Comparison of ENCODE assay signal across 20 cellular contexts in genomic region chr4:12120968-12121367, GRCh38.
DNase-seq lines count a peak whose midpoint lies in the region; TF ChIP-seq lines count a peak whose summit lies in the region.
"Had no signal": no experiment of that assay in that cellular context is flagged by ENCODE, and none has a peak within 500 bp of the region (broad histone marks: within the 10 kb centered on the region; RNA-seq: fewer than 3 reads in every experiment).

No MANE protein-coding gene starts in this region.

- no peaks in the 10 kb centered on the region for H3K36me3 Mint-ChIP-seq in activated CD4-positive, alpha-beta T cell treated with anti-CD3 and anti-CD28 coated beads, Interleukin-2, amount 10 ng/mL, durations not matched to agents 7 days and 5 days (ENCODE audit: low read depth)
- H3K36me3 Mint-ChIP-seq: CD4-positive, CD25-positive, alpha-beta regulatory T cell; IgD-negative memory B cell had no signal

- H3K4me3 ChIP-seq in neutrophil (ENCODE audit: low read depth in 1 of 2, low read length in 1 of 2) (no peak overlapping the region), colonic mucosa (no peak overlapping the region)
- H3K4me3 ChIP-seq: BLaER1 had no signal

- H3K27me3 ChIP-seq in neutrophil (no peaks in the 10 kb centered on the region), colonic mucosa (no peaks in the 10 kb centered on the region)
- H3K27me3 ChIP-seq: BLaER1 had no signal

- no peak overlapping the region for H3K9ac ChIP-seq in colonic mucosa (ENCODE audit: low read depth in 2 of 2, low read length in 2 of 2)
- H3K9ac ChIP-seq: BLaER1, KMS-11 had no signal

- H3K36me3 ChIP-seq in neutrophil (no peaks in the 10 kb centered on the region), colonic mucosa (no peaks in the 10 kb centered on the region)
- H3K36me3 ChIP-seq: BLaER1 had no signal

- H3K27me3 Mint-ChIP-seq in activated CD4-positive, alpha-beta T cell treated with anti-CD3 and anti-CD28 coated beads, Interleukin-2, amount 10 ng/mL, durations not matched to agents 7 days and 5 days: no peaks in the 10 kb centered on the region
- H3K27me3 Mint-ChIP-seq: CD4-positive, CD25-positive, alpha-beta regulatory T cell; IgD-negative memory B cell had no signal

- no peak overlapping the region for H3K27ac Mint-ChIP-seq in activated CD4-positive, alpha-beta T cell treated with anti-CD3 and anti-CD28 coated beads, Interleukin-2, amount 10 ng/mL, durations not matched to agents 7 days and 5 days
- H3K27ac Mint-ChIP-seq: CD4-positive, CD25-positive, alpha-beta regulatory T cell had no signal

- no peaks in the 10 kb centered on the region for H3K4me1 Mint-ChIP-seq in activated CD4-positive, alpha-beta T cell treated with anti-CD3 and anti-CD28 coated beads, Interleukin-2, amount 10 ng/mL, durations not matched to agents 7 days and 5 days
- H3K4me1 Mint-ChIP-seq: CD4-positive, CD25-positive, alpha-beta regulatory T cell had no signal

- no peak overlapping the region for H3K4me3 Mint-ChIP-seq in activated CD4-positive, alpha-beta T cell treated with anti-CD3 and anti-CD28 coated beads, Interleukin-2, amount 10 ng/mL, durations not matched to agents 7 days and 5 days
- H3K4me3 Mint-ChIP-seq: CD4-positive, CD25-positive, alpha-beta regulatory T cell; IgD-negative memory B cell had no signal

- H3K4me1 ChIP-seq in neutrophil (ENCODE audit: control insufficient read depth in 1 of 2, insufficient read depth in 1 of 2, low read depth in 1 of 2, low read length in 1 of 2) (peaks cover 87 to 94% of the 10 kb centered on the region in 2 experiments), colonic mucosa (no peaks in the 10 kb centered on the region)
- H3K4me1 ChIP-seq: BLaER1 had no signal

- H3K27ac ChIP-seq in neutrophil: peak overlapping the region; percentile 95
- H3K27ac ChIP-seq in colonic mucosa: no peak overlapping the region
- H3K27ac ChIP-seq: BLaER1, KMS-11 had no signal

- DNase-seq in SHP77 (lab: John Stamatoyannopoulos, UW) (peak; percentile 13 to 25), SHP77 treated with DMSO at 0.1 percent for 48 hours (lab: John Stamatoyannopoulos, UW) (no peak), DMS53 treated with DMSO at 0.1 percent for 48 hours (lab: John Stamatoyannopoulos, UW; ENCODE audit: unreplicated experiment) (peak; percentile 50), NCI-H510A (lab: John Stamatoyannopoulos, UW) (peak; percentile 29), colonic mucosa (no peak)
- no peak for DNase-seq in activated CD4-positive, alpha-beta T cell treated with anti-CD3 and anti-CD28 coated beads, Interleukin-2, amount 10 ng/mL, durations not matched to agents 7 days and 5 days
- DNase-seq: CD4-positive, CD25-positive, alpha-beta regulatory T cell; DMS79 treated with DMSO at 0.1 percent for 48 hours; GF-D8; MM.1S; NCI-H2081 treated with DMSO at 0.1 percent for 48 hours; NCI-H446 treated with DMSO at 0.1 percent for 48 hours; NCI-H69; NK-92 treated with Interleukin-12 subunit alpha and Interleukin-12 subunit beta, amount 100 ng/mL, for 24 hours; PC-3; T-helper 1 cell had no signal

- POLR2A ChIA-PET in activated CD4-positive, alpha-beta T cell treated with anti-CD3 and anti-CD28 coated beads, Interleukin-2, amount 10 ng/mL, durations not matched to agents 7 days and 5 days (lab: Charles Lee): no interaction called here

- no peaks in the 10 kb centered on the region for H3K9me3 Mint-ChIP-seq in activated CD4-positive, alpha-beta T cell treated with anti-CD3 and anti-CD28 coated beads, Interleukin-2, amount 10 ng/mL, durations not matched to agents 7 days and 5 days

- CTCF ChIA-PET in activated CD4-positive, alpha-beta T cell treated with anti-CD3 and anti-CD28 coated beads, Interleukin-2, amount 10 ng/mL, durations not matched to agents 7 days and 5 days (lab: Charles Lee): no interaction called here

- TF ChIP-seq CTCF in neutrophil (IDR thresholded peaks at IDR 0.05) (no peak), colonic mucosa (IDR thresholded peaks at IDR 0.05) (no peak)

- H3K9me3 ChIP-seq in neutrophil (no peaks in the 10 kb centered on the region), colonic mucosa (no peaks in the 10 kb centered on the region)
- H3K9me3 ChIP-seq: BLaER1 had no signal

- intact Hi-C loops in colonic mucosa (cut with DNase I): no loop called here

Comparison
In these comparisons a context has a peak if more than half of its experiments do, and no peak if none do; other contexts are left out.
1. DNase-seq: peak in SHP77 (2 of 2), DMS53 treated with DMSO at 0.1 percent for 48 hours (single experiment) and NCI-H510A (single experiment); none in SHP77 treated with DMSO at 0.1 percent for 48 hours (single experiment), colonic mucosa (single experiment) and activated CD4-positive, alpha-beta T cell treated with anti-CD3 and anti-CD28 coated beads, Interleukin-2, amount 10 ng/mL, durations not matched to agents 7 days and 5 days (single experiment).